Comparison of ENCODE assay signal across 2 cellular contexts in the genomic region with DNA sequence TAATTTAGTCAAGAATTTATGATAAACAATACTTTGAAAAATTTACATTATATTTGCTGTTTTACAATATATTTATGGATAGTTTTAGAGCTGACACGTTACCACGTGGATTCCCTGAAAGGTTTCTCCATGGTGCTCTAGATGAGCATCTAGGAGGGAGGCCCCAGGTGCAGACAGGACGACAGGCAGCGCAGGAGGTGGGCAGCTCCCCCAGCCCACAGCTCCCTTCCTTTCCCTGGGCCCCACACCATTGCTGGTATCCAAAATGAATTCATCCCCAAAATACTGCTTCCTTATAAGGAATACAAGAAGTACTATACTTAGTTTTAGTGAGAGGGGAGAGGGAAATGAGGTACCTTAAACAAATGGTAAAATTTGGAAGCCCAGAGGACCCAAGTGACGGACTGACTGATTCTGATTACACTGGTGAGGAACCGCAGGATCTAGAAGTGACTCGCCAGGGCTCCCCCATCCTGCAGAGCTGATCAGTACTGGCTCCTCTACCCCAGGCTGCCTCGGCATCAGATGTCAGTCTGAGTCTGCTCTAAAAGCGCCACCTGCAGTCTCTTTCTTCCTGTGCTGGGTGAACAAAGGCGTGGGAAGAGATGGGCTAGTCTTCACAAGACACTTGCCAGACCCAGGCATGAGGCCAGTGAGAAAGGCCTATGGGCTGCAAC.
TF ChIP-seq lines count a peak whose summit lies in the region.

No MANE protein-coding gene starts in this region.

TF ChIP-seq in HCT116, 20 proteins besides CTCF, POLR2A, EP300 and RAD21 (continued from another document):
- TF ChIP-seq ELF1 (IDR thresholded peaks at IDR 0.05; ENCODE audit: borderline replicate concordance, low read depth) (no peak), SRF (IDR thresholded peaks at IDR 0.05; ENCODE audit: low read depth) (no peak), SP1 (IDR thresholded peaks at IDR 0.05; ENCODE audit: low read depth) (no peak), YY1 (IDR thresholded peaks at IDR 0.05; ENCODE audit: extremely low read depth, insufficient replicate concordance, low read depth, low read length) (no peak), EZH2phosphoT487 (IDR thresholded peaks at IDR 0.05; ENCODE audit: borderline replicate concordance) (no peak), CEBPB (IDR thresholded peaks at IDR 0.05; ENCODE audit: low read depth) (no peak), TCF7L2 (IDR thresholded peaks at IDR 0.05; ENCODE audit: borderline replicate concordance, extremely low read depth, insufficient read depth, insufficient read length) (no peak)
- TF ChIP-seq, protein P1, sequence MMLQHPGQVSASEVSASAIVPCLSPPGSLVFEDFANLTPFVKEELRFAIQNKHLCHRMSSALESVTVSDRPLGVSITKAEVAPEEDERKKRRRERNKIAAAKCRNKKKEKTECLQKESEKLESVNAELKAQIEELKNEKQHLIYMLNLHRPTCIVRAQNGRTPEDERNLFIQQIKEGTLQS (IDR thresholded peaks at IDR 0.05): no peak

TF ChIP-seq in GM12878, 131 proteins besides CTCF, POLR2A, EP300 and RAD21 (continued from another document and continues in another):
- TF ChIP-seq CREM (IDR thresholded peaks at IDR 0.05; ENCODE audit: low read depth): peak; percentile 57; the same call in 1 of the 2 replicates
- TF ChIP-seq JUNB (IDR thresholded peaks at IDR 0.05): peak; percentile 83
- TF ChIP-seq, protein P2, sequence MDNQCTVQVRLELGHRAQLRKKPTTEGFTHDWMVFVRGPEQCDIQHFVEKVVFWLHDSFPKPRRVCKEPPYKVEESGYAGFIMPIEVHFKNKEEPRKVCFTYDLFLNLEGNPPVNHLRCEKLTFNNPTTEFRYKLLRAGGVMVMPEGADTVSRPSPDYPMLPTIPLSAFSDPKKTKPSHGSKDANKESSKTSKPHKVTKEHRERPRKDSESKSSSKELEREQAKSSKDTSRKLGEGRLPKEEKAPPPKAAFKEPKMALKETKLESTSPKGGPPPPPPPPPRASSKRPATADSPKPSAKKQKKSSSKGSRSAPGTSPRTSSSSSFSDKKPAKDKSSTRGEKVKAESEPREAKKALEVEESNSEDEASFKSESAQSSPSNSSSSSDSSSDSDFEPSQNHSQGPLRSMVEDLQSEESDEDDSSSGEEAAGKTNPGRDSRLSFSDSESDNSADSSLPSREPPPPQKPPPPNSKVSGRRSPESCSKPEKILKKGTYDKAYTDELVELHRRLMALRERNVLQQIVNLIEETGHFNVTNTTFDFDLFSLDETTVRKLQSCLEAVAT (IDR thresholded peaks at IDR 0.05): 0 out of 2 replicates have a peak, but pooled peaks have one; percentile 26
- peak; percentile 62; the same call in 1 of the 2 replicates for TF ChIP-seq ATF7 (IDR thresholded peaks at IDR 0.05; ENCODE audit: low read depth)
- TF ChIP-seq TCF12 (IDR thresholded peaks at IDR 0.05; ENCODE audit: low read depth, low read length): peak; percentile 33; the same call in 1 of the 2 replicates
- 0 out of 2 replicates have a peak, but pooled peaks have one; percentile 28 for TF ChIP-seq YY1 (IDR thresholded peaks at IDR 0.05; ENCODE audit: low read depth, low read length)
- peak; percentile 29 to 38; a peak in 2 of 4 replicates for TF ChIP-seq BHLHE40 (IDR thresholded peaks at IDR 0.05; ENCODE audit: borderline replicate concordance in 1 of 2, low read depth in 2 of 2, low read length in 1 of 2)
- no peak for TF ChIP-seq ZNF217 (IDR thresholded peaks at IDR 0.05)
- peak; percentile 53; the same call in 1 of the 3 replicates for TF ChIP-seq POU2F2 (IDR thresholded peaks at IDR 0.05; ENCODE audit: borderline replicate concordance, low read depth, low read length)
- TF ChIP-seq MTA2 (IDR thresholded peaks at IDR 0.05; ENCODE audit: low read depth): peak; percentile 62; the same call in 1 of the 2 replicates
- peak in 1 of 2 experiments; percentile 23; a peak in 1 of 4 replicates for TF ChIP-seq ETV6 (conservative IDR thresholded peaks at IDR 0.05 in 1 of 2, IDR thresholded peaks at IDR 0.05 in 1 of 2; ENCODE audit: borderline replicate concordance in 1 of 2, low read depth in 1 of 2)
- TF ChIP-seq, protein P3, sequence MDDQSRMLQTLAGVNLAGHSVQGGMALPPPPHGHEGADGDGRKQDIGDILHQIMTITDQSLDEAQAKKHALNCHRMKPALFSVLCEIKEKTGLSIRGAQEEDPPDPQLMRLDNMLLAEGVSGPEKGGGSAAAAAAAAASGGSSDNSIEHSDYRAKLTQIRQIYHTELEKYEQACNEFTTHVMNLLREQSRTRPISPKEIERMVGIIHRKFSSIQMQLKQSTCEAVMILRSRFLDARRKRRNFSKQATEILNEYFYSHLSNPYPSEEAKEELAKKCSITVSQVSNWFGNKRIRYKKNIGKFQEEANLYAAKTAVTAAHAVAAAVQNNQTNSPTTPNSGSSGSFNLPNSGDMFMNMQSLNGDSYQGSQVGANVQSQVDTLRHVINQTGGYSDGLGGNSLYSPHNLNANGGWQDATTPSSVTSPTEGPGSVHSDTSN (IDR thresholded peaks at IDR 0.05; ENCODE audit: insufficient replicate concordance, low read depth, low read length): peak; percentile 37
- no peak for TF ChIP-seq HCFC1 (IDR thresholded peaks at IDR 0.05; ENCODE audit: low read length)
- TF ChIP-seq IKZF1 (conservative IDR thresholded peaks at IDR 0.05): peak; percentile 57
- TF ChIP-seq CEBPB (IDR thresholded peaks at IDR 0.05; ENCODE audit: borderline replicate concordance in 1 of 2, low read depth in 2 of 2, low read length in 2 of 2): no peak
- TF ChIP-seq ZSCAN29 (IDR thresholded peaks at IDR 0.05): no peak
- peak; percentile 42; the same call in 1 of the 2 replicates for TF ChIP-seq TBL1XR1 (IDR thresholded peaks at IDR 0.05; ENCODE audit: low read depth, low read length)
- TF ChIP-seq, protein P4, sequence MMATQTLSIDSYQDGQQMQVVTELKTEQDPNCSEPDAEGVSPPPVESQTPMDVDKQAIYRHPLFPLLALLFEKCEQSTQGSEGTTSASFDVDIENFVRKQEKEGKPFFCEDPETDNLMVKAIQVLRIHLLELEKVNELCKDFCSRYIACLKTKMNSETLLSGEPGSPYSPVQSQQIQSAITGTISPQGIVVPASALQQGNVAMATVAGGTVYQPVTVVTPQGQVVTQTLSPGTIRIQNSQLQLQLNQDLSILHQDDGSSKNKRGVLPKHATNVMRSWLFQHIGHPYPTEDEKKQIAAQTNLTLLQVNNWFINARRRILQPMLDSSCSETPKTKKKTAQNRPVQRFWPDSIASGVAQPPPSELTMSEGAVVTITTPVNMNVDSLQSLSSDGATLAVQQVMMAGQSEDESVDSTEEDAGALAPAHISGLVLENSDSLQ (IDR thresholded peaks at IDR 0.05): peak; percentile 83
- TF ChIP-seq EGR1 (IDR thresholded peaks at IDR 0.05; ENCODE audit: borderline replicate concordance in 1 of 2, low read depth in 2 of 2, low read length in 2 of 2): peak in 1 of 2 experiments; percentile 55; a peak in 2 of 3 replicates
- no peak for TF ChIP-seq EZH2 (IDR thresholded peaks at IDR 0.05; ENCODE audit: borderline replicate concordance, control insufficient read depth, low read depth, low read length)
- peak; percentile 51 for TF ChIP-seq SP1 (IDR thresholded peaks at IDR 0.05; ENCODE audit: low read depth, low read length)
- TF ChIP-seq IRF4 (IDR thresholded peaks at IDR 0.05; ENCODE audit: low read depth, low read length): peak; percentile 86
- no peak for TF ChIP-seq NFXL1 (IDR thresholded peaks at IDR 0.05; ENCODE audit: borderline replicate concordance)
- TF ChIP-seq IKZF2 (IDR thresholded peaks at IDR 0.05): peak in 1 of 2 experiments; percentile 17; a peak in 3 of 4 replicates
- TF ChIP-seq SMC3 (IDR thresholded peaks at IDR 0.05; ENCODE audit: borderline replicate concordance, low read length): peak; percentile 84; the same call in 1 of the 2 replicates
- TF ChIP-seq CHD2 (IDR thresholded peaks at IDR 0.05; ENCODE audit: borderline replicate concordance, low read depth, low read length): 0 out of 2 replicates have a peak, but pooled peaks have one; percentile 40
- peak; percentile 73 for TF ChIP-seq MEF2B (IDR thresholded peaks at IDR 0.05; ENCODE audit: partially characterized antibody, poor library complexity, severe bottlenecking)
- TF ChIP-seq, protein P5, sequence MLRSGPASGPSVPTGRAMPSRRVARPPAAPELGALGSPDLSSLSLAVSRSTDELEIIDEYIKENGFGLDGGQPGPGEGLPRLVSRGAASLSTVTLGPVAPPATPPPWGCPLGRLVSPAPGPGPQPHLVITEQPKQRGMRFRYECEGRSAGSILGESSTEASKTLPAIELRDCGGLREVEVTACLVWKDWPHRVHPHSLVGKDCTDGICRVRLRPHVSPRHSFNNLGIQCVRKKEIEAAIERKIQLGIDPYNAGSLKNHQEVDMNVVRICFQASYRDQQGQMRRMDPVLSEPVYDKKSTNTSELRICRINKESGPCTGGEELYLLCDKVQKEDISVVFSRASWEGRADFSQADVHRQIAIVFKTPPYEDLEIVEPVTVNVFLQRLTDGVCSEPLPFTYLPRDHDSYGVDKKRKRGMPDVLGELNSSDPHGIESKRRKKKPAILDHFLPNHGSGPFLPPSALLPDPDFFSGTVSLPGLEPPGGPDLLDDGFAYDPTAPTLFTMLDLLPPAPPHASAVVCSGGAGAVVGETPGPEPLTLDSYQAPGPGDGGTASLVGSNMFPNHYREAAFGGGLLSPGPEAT (IDR thresholded peaks at IDR 0.05; ENCODE audit: low read depth): peak; percentile 33; the same call in 1 of the 2 replicates
- peak; percentile 64 for TF ChIP-seq CREB1 (IDR thresholded peaks at IDR 0.05; ENCODE audit: low read depth)
- TF ChIP-seq PAX5 (IDR thresholded peaks at IDR 0.05; ENCODE audit: borderline replicate concordance, low read depth, low read length): peak; percentile 77; the same call in 1 of the 2 replicates
- TF ChIP-seq DPF2 (IDR thresholded peaks at IDR 0.05): peak; percentile 67
- TF ChIP-seq ESRRA (IDR thresholded peaks at IDR 0.05; ENCODE audit: low read length): no peak
- TF ChIP-seq STAT3 (IDR thresholded peaks at IDR 0.05; ENCODE audit: low read depth, low read length): 0 out of 2 replicates have a peak, but pooled peaks have one; percentile 60
- 0 out of 2 replicates have a peak, but pooled peaks have one; percentile 3 for TF ChIP-seq TAF1 (IDR thresholded peaks at IDR 0.05; ENCODE audit: borderline replicate concordance, low read depth, low read length)
- TF ChIP-seq JUND (IDR thresholded peaks at IDR 0.05; ENCODE audit: low read depth, low read length): peak; percentile 86
- TF ChIP-seq, protein P6, sequence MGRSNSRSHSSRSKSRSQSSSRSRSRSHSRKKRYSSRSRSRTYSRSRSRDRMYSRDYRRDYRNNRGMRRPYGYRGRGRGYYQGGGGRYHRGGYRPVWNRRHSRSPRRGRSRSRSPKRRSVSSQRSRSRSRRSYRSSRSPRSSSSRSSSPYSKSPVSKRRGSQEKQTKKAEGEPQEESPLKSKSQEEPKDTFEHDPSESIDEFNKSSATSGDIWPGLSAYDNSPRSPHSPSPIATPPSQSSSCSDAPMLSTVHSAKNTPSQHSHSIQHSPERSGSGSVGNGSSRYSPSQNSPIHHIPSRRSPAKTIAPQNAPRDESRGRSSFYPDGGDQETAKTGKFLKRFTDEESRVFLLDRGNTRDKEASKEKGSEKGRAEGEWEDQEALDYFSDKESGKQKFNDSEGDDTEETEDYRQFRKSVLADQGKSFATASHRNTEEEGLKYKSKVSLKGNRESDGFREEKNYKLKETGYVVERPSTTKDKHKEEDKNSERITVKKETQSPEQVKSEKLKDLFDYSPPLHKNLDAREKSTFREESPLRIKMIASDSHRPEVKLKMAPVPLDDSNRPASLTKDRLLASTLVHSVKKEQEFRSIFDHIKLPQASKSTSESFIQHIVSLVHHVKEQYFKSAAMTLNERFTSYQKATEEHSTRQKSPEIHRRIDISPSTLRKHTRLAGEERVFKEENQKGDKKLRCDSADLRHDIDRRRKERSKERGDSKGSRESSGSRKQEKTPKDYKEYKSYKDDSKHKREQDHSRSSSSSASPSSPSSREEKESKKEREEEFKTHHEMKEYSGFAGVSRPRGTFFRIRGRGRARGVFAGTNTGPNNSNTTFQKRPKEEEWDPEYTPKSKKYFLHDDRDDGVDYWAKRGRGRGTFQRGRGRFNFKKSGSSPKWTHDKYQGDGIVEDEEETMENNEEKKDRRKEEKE (IDR thresholded peaks at IDR 0.05): no peak
- TF ChIP-seq CBFB (IDR thresholded peaks at IDR 0.05; ENCODE audit: low read depth): peak; percentile 49; the same call in 1 of the 2 replicates
- no peak for TF ChIP-seq SRF (IDR thresholded peaks at IDR 0.05; ENCODE audit: low read depth in 2 of 2, low read length in 2 of 2)
- peak; percentile 77 for TF ChIP-seq BCL11A (IDR thresholded peaks at IDR 0.05; ENCODE audit: low read depth, low read length)
- TF ChIP-seq, protein P7, sequence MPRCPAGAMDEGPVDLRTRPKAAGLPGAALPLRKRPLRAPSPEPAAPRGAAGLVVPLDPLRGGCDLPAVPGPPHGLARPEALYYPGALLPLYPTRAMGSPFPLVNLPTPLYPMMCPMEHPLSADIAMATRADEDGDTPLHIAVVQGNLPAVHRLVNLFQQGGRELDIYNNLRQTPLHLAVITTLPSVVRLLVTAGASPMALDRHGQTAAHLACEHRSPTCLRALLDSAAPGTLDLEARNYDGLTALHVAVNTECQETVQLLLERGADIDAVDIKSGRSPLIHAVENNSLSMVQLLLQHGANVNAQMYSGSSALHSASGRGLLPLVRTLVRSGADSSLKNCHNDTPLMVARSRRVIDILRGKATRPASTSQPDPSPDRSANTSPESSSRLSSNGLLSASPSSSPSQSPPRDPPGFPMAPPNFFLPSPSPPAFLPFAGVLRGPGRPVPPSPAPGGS (IDR thresholded peaks at IDR 0.05; ENCODE audit: borderline replicate concordance, insufficient read depth, low read depth, low read length, poor library complexity, severe bottlenecking): peak; percentile 62
- TF ChIP-seq, protein P8, sequence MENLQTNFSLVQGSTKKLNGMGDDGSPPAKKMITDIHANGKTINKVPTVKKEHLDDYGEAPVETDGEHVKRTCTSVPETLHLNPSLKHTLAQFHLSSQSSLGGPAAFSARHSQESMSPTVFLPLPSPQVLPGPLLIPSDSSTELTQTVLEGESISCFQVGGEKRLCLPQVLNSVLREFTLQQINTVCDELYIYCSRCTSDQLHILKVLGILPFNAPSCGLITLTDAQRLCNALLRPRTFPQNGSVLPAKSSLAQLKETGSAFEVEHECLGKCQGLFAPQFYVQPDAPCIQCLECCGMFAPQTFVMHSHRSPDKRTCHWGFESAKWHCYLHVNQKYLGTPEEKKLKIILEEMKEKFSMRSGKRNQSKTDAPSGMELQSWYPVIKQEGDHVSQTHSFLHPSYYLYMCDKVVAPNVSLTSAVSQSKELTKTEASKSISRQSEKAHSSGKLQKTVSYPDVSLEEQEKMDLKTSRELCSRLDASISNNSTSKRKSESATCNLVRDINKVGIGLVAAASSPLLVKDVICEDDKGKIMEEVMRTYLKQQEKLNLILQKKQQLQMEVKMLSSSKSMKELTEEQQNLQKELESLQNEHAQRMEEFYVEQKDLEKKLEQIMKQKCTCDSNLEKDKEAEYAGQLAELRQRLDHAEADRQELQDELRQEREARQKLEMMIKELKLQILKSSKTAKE (IDR thresholded peaks at IDR 0.05; ENCODE audit: low read depth, poor library complexity, severe bottlenecking): peak; percentile 76
